12 cellular contexts compared by ENCODE assay signal in the genomic region with DNA sequence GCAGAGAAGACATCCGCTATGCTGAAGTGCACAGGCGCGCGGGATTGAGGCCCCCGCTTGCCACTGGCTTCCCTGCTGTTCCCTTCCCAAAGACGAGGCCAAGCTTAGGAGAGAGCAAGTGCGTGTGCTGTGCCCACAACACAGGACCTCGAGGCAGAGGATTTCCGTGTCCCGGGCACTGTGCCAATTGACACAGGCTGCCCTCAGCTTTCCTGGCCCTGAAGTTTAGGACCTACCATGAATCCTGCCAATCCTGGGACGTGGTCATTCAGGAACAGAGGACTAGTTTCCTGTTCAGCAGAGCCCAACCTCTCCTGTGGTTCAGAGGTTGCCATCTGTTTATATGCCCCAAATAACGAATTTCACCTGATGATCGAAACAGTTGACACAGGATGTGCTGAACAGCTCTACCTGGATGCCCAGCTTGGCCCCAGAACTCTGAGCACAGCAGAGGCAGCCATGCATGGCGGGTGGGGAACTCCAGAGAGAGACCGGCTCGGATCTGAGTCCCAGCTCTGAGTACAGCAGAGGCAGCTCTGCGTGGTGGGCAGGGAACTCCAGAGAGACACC. TPM values are rescaled to one million over a fixed set of nuclear protein-coding genes. Genes with fewer than 3 reads are reported as not detected.
A peak's percentile ranks its signal among the peaks of the same experiment; 100 is the strongest.
DNase-seq lines count a peak whose midpoint lies in the region; ATAC-seq and TF ChIP-seq lines count a peak whose summit lies in the region.
"Had no signal": no experiment of that assay in that cellular context is flagged by ENCODE, and none has a peak within 500 bp of the region (broad histone marks: within the 10 kb centered on the region; RNA-seq: fewer than 3 reads in every experiment).

No MANE protein-coding gene starts in this region.

- peak overlapping the region; percentile 37; the same call in 1 of the 2 replicates for H3K9ac ChIP-seq in OCI-LY3 (ENCODE audit: low read length)

- H3K27me3 ChIP-seq in OCI-LY3 (ENCODE audit: low read depth, low read length), result no peaks in the 10 kb centered on the region
- no peaks in the 10 kb centered on the region for H3K27me3 ChIP-seq in sigmoid colon
- H3K27me3 ChIP-seq: left lung, tibial artery had no signal

- no peak for TF ChIP-seq POLR2A in sigmoid colon (IDR thresholded peaks at IDR 0.05)

- no peak for TF ChIP-seq EP300 in sigmoid colon (IDR thresholded peaks at IDR 0.05)

- no peak overlapping the region for H3K4me3 Mint-ChIP-seq in activated T-helper 1 cell treated with anti-CD3 and anti-CD28 coated beads, Interleukin-12 subunit alpha, Interleukin-12 subunit beta, Interleukin-2, Interleukin-4 antibody, amounts not matched to agents 30 ng/mL and 10 ng/mL and 1 ng/mL, durations not matched to agents 14 hours and 24 hours and 36 hours

- peaks cover 6% of the 10 kb centered on the region for H3K36me3 Mint-ChIP-seq in activated T-helper 1 cell treated with anti-CD3 and anti-CD28 coated beads, Interleukin-12 subunit alpha, Interleukin-12 subunit beta, Interleukin-2, Interleukin-4 antibody, amounts not matched to agents 30 ng/mL and 10 ng/mL and 1 ng/mL, durations not matched to agents 14 hours and 24 hours and 36 hours (ENCODE audit: low read depth)

- no peaks in the 10 kb centered on the region for H3K36me3 ChIP-seq in OCI-LY3 (replicated peaks; ENCODE audit: low read depth, low read length)
- H3K36me3 ChIP-seq in sigmoid colon, result peaks cover 0 to 8% (median 0%) of the 10 kb centered on the region in 4 donors

- DNase-seq in sigmoid colon, result peak; percentile 61
- DNase-seq in activated T-helper 1 cell treated with anti-CD3 and anti-CD28 coated beads, Interleukin-12 subunit alpha, Interleukin-12 subunit beta, Interleukin-2, Interleukin-4 antibody, amounts not matched to agents 30 ng/mL and 10 ng/mL and 1 ng/mL, durations not matched to agents 14 hours and 24 hours and 36 hours (ENCODE audit: low spot score), result no peak
- DNase-seq in globus pallidus (ENCODE audit: low spot score), result no peak
- DNase-seq in NCI-H774 (lab: John Stamatoyannopoulos, UW), result no peak
- DNase-seq in NK-92 (lab: John Stamatoyannopoulos, UW; ENCODE audit: unreplicated experiment), result no peak
- DNase-seq: activated naive CD4-positive, alpha-beta T cell had no signal

- H3K9me3 Mint-ChIP-seq in activated T-helper 1 cell treated with anti-CD3 and anti-CD28 coated beads, Interleukin-12 subunit alpha, Interleukin-12 subunit beta, Interleukin-2, Interleukin-4 antibody, amounts not matched to agents 30 ng/mL and 10 ng/mL and 1 ng/mL, durations not matched to agents 14 hours and 24 hours and 36 hours, result no peaks in the 10 kb centered on the region

- H3K9me3 ChIP-seq in OCI-LY3 (ENCODE audit: insufficient read depth, low read length) (no peaks in the 10 kb centered on the region), sigmoid colon (no peaks in the 10 kb centered on the region)
- H3K9me3 ChIP-seq: left lung, tibial artery had no signal

- H3K27ac ChIP-seq in OCI-LY3 (ENCODE audit: low read length) (peak overlapping the region; percentile 63), sigmoid colon (no peak overlapping the region)
- H3K27ac ChIP-seq: left lung, tibial artery had no signal

- no peaks in the 10 kb centered on the region for H4K20me1 ChIP-seq in OCI-LY3 (ENCODE audit: insufficient read depth, low read length)

- H3K27me3 Mint-ChIP-seq in activated T-helper 1 cell treated with anti-CD3 and anti-CD28 coated beads, Interleukin-12 subunit alpha, Interleukin-12 subunit beta, Interleukin-2, Interleukin-4 antibody, amounts not matched to agents 30 ng/mL and 10 ng/mL and 1 ng/mL, durations not matched to agents 14 hours and 24 hours and 36 hours (ENCODE audit: insufficient read depth), result no peaks in the 10 kb centered on the region

- H3K27ac Mint-ChIP-seq in activated T-helper 1 cell treated with anti-CD3 and anti-CD28 coated beads, Interleukin-12 subunit alpha, Interleukin-12 subunit beta, Interleukin-2, Interleukin-4 antibody, amounts not matched to agents 30 ng/mL and 10 ng/mL and 1 ng/mL, durations not matched to agents 14 hours and 24 hours and 36 hours, result no peak overlapping the region

- peak overlapping the region; percentile 70 for H3K4me2 ChIP-seq in OCI-LY3 (ENCODE audit: low read length)

- peaks cover 53% of the 10 kb centered on the region for H3K4me1 ChIP-seq in OCI-LY3 (ENCODE audit: low read length)
- peaks cover 0 to 13% (median 4%) of the 10 kb centered on the region in 4 donors for H3K4me1 ChIP-seq in sigmoid colon

- WGBS in sigmoid colon, 2 donors, result 54 to 68% methylated on average over 17 of the region's 17 CpGs

- H3K4me3 ChIP-seq in OCI-LY3 (ENCODE audit: low read length) (peak overlapping the region; percentile 48; the same call in 1 of the 2 replicates), sigmoid colon (no peak overlapping the region)
- H3K4me3 ChIP-seq: left lung, tibial artery had no signal

- intact Hi-C loops in sigmoid colon (cut with DNase I), result no loop called here
- intact Hi-C loops in activated T-helper 1 cell treated with anti-CD3 and anti-CD28 coated beads, Interleukin-12 subunit alpha, Interleukin-12 subunit beta, Interleukin-2, Interleukin-4 antibody, amounts not matched to agents 30 ng/mL and 10 ng/mL and 1 ng/mL, durations not matched to agents 14 hours and 24 hours and 36 hours (cut with micrococcal nuclease), result no loop called here

- H3K4me1 Mint-ChIP-seq in activated T-helper 1 cell treated with anti-CD3 and anti-CD28 coated beads, Interleukin-12 subunit alpha, Interleukin-12 subunit beta, Interleukin-2, Interleukin-4 antibody, amounts not matched to agents 30 ng/mL and 10 ng/mL and 1 ng/mL, durations not matched to agents 14 hours and 24 hours and 36 hours (ENCODE audit: low read depth), result peaks cover 1% of the 10 kb centered on the region

- TF ChIP-seq CTCF in OCI-LY3 (IDR thresholded peaks at IDR 0.05; ENCODE audit: low read depth, low read length) (no peak), sigmoid colon (IDR thresholded peaks at IDR 0.05) (no peak)

- ATAC-seq in GM18858 (IDR thresholded peaks at IDR 0.05; ENCODE audit: unreplicated experiment), result peak; percentile 47
- ATAC-seq in HG02610 (IDR thresholded peaks at IDR 0.05; ENCODE audit: unreplicated experiment), result peak; percentile 67
- ATAC-seq: left lung had no signal

- H3K79me2 ChIP-seq in OCI-LY3 (ENCODE audit: low read length), result no peaks in the 10 kb centered on the region

- H2AFZ ChIP-seq in OCI-LY3 (ENCODE audit: low read depth, low read length), result no peak overlapping the region

RNA-seq across cellular contexts. Expression of gene SLC37A1, which starts 22.0 kb away (rescaled TPM):
- total RNA-seq in sigmoid colon, result 1 to 10 TPM; 2.3 to 7.8 (median 5.0) TPM
- 10 to 100 TPM; 21.0 to 98.5 (median 31.2) TPM for polyA plus RNA-seq in sigmoid colon
- 21.9 and 25.0 TPM in 2 replicates for total RNA-seq in activated T-helper 1 cell treated with anti-CD3 and anti-CD28 coated beads, Interleukin-12 subunit alpha, Interleukin-12 subunit beta, Interleukin-2, Interleukin-4 antibody, amounts not matched to agents 30 ng/mL and 10 ng/mL and 1 ng/mL, durations not matched to agents 14 hours and 24 hours and 36 hours

RNA-seq across cellular contexts. Expression of gene RSPH1, which starts 39.7 kb away (rescaled TPM):
- total RNA-seq in sigmoid colon, result 1 to 10 TPM in 2 of 4 donors, not detected in 2; 1.2 TPM
- 10 to 100 TPM in 1 of 3 donors, 1 to 10 TPM in 2; 3.0 to 13.4 (median 8.8) TPM for polyA plus RNA-seq in sigmoid colon
- total RNA-seq in activated T-helper 1 cell treated with anti-CD3 and anti-CD28 coated beads, Interleukin-12 subunit alpha, Interleukin-12 subunit beta, Interleukin-2, Interleukin-4 antibody, amounts not matched to agents 30 ng/mL and 10 ng/mL and 1 ng/mL, durations not matched to agents 14 hours and 24 hours and 36 hours, result not detected in 2 replicates
- total RNA-seq: T-helper 2 cell treated with Interferon-gamma antibody and Interleukin-4, amounts not matched to agents 100 ng/mL and 5 ng/mL, for 36 hours had no signal
